In the genomic region with DNA sequence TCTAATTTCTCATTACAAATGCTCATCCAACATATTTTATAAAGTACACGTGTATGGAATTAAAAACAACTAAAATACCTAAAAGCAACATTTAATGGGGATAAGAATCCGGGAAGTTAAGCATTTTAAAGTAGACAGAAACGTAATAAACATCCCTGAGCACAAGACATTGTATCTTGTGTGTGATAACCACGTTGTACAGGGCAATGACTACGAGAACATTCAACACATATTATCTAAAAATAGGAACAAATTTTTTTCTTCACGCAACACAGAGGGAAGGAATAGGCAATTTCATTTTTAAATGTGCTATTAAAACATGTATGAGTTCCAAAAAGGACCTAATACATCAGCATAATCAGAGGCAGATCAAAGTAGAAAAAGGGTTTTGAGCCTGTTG, we compare ENCODE assay signal across 28 cellular contexts. TPM values are rescaled to one million over a fixed set of nuclear protein-coding genes. Genes with fewer than 3 reads are reported as not detected.
DNase-seq lines count a peak whose midpoint lies in the region; ATAC-seq, FAIRE-seq and TF ChIP-seq lines count a peak whose summit lies in the region.
"Had no signal": no experiment of that assay in that cellular context is flagged by ENCODE, and none has a peak within 500 bp of the region (broad histone marks: within the 10 kb centered on the region; RNA-seq: fewer than 3 reads in every experiment).

No MANE protein-coding gene starts in this region.

- H3K27ac ChIP-seq in GM23248 (peak overlapping the region; percentile 35; the same call in 1 of the 2 replicates), astrocyte (ENCODE audit: low read depth, low read length) (no peak overlapping the region), breast epithelium (no peak overlapping the region), caudate nucleus (ENCODE audit: low read depth, low read length) (no peak overlapping the region)
- H3K27ac ChIP-seq: body of pancreas, epithelial cell of prostate, lower lobe of right lung, parathyroid adenoma, SJCRH30, transverse colon had no signal

- 0 out of 2 replicates have a peak, but pooled peaks cover 5% of the 10 kb centered on the region for H3F3A ChIP-seq in GM23248 (ENCODE audit: insufficient read depth)

- in situ Hi-C loops in GM23248 (cut with MboI), result no loop called here

- H3K27ac Mint-ChIP-seq in activated T-cell treated with anti-CD3 and anti-CD28 coated beads, Interleukin-2, amount 50 U/mL, for 72 hours, result peak overlapping the region; percentile 82
- H3K27ac Mint-ChIP-seq in astrocyte (ENCODE audit: unreplicated experiment), result no peak overlapping the region
- H3K27ac Mint-ChIP-seq in natural killer cell treated with Interleukin-12 subunit alpha and Interleukin-12 subunit beta and Interleukin-15 and Interleukin-18, amount 100 ng/mL, for 72 hours, result peak overlapping the region; percentile 66 to 86

- H3K4me1 ChIP-seq in GM23248 (ENCODE audit: insufficient read depth) (peaks cover 20% of the 10 kb centered on the region), astrocyte (ENCODE audit: insufficient read depth, low read length) (no peaks in the 10 kb centered on the region), breast epithelium (no peaks in the 10 kb centered on the region)
- H3K4me1 ChIP-seq: BE2C, parathyroid adenoma, SJCRH30, transverse colon had no signal

- TF ChIP-seq POLR2A in breast epithelium (IDR thresholded peaks at IDR 0.05), result no peak

- ATAC-seq in activated T-cell treated with anti-CD3 and anti-CD28 coated beads, Interleukin-2, amount 50 U/mL, for 72 hours (replicated peaks in 1 of 2), result no peak
- no peak for ATAC-seq in natural killer cell treated with Interleukin-12 subunit alpha and Interleukin-12 subunit beta and Interleukin-15 and Interleukin-18, amount 100 ng/mL, for 72 hours
- no peak for ATAC-seq in HG03469 (IDR thresholded peaks at IDR 0.05; ENCODE audit: unreplicated experiment)
- ATAC-seq: body of pancreas, lower lobe of right lung had no signal

- H3K36me3 Mint-ChIP-seq in activated T-cell treated with anti-CD3 and anti-CD28 coated beads, Interleukin-2, amount 50 U/mL, for 72 hours (ENCODE audit: insufficient read depth in 2 of 2), result peaks cover 0 to 1% of the 10 kb centered on the region in 2 donors
- H3K36me3 Mint-ChIP-seq in astrocyte (ENCODE audit: low read depth, unreplicated experiment), result no peaks in the 10 kb centered on the region
- no peaks in the 10 kb centered on the region for H3K36me3 Mint-ChIP-seq in natural killer cell treated with Interleukin-12 subunit alpha and Interleukin-12 subunit beta and Interleukin-15 and Interleukin-18, amount 100 ng/mL, for 72 hours

- FAIRE-seq in astrocyte (lab: Jason Lieb, UNC), result peak; percentile 87
- FAIRE-seq: HTR-8/SVneo, small intestine, TTC549 had no signal

- no peak for TF ChIP-seq CTCF in astrocyte (IDR thresholded peaks at IDR 0.05; ENCODE audit: insufficient read depth, low read depth, low read length)
- no peak for TF ChIP-seq CTCF in breast epithelium (IDR thresholded peaks at IDR 0.05)

- 19 to 35% methylated on average over 6 of the region's 6 CpGs for WGBS in GM23248 (ENCODE audit: low coverage in 1 of 2, low lambda C conversion rate in 2 of 2, missing lambda C conversion rate in 2 of 2), 2 experiments

- H3K9me3 Mint-ChIP-seq in activated T-cell treated with anti-CD3 and anti-CD28 coated beads, Interleukin-2, amount 50 U/mL, for 72 hours, result no peaks in the 10 kb centered on the region
- no peaks in the 10 kb centered on the region for H3K9me3 Mint-ChIP-seq in astrocyte (ENCODE audit: unreplicated experiment)
- no peaks in the 10 kb centered on the region for H3K9me3 Mint-ChIP-seq in natural killer cell treated with Interleukin-12 subunit alpha and Interleukin-12 subunit beta and Interleukin-15 and Interleukin-18, amount 100 ng/mL, for 72 hours
- H3K9me3 Mint-ChIP-seq: activated T-helper 1 cell treated with anti-CD3 and anti-CD28 coated beads, Interleukin-12 subunit alpha, Interleukin-12 subunit beta, Interleukin-2, Interleukin-4 antibody, amounts not matched to agents 30 ng/mL and 10 ng/mL and 1 ng/mL, durations not matched to agents 14 hours and 24 hours and 36 hours had no signal

- no peaks in the 10 kb centered on the region for H3K36me3 ChIP-seq in GM23248 (ENCODE audit: low read depth)
- no peaks in the 10 kb centered on the region for H3K36me3 ChIP-seq in astrocyte (ENCODE audit: insufficient read depth, low read length)
- no peaks in the 10 kb centered on the region for H3K36me3 ChIP-seq in breast epithelium
- H3K36me3 ChIP-seq: BE2C, lower lobe of right lung, SJCRH30, transverse colon had no signal

- peaks cover 17% of the 10 kb centered on the region for H3K27me3 Mint-ChIP-seq in activated T-cell treated with anti-CD3 and anti-CD28 coated beads, Interleukin-2, amount 50 U/mL, for 72 hours (ENCODE audit: low read depth)
- H3K27me3 Mint-ChIP-seq in astrocyte (ENCODE audit: low read depth, unreplicated experiment), result no peaks in the 10 kb centered on the region
- peaks cover 0 to 2% of the 10 kb centered on the region in 2 donors for H3K27me3 Mint-ChIP-seq in natural killer cell treated with Interleukin-12 subunit alpha and Interleukin-12 subunit beta and Interleukin-15 and Interleukin-18, amount 100 ng/mL, for 72 hours

- no peaks in the 10 kb centered on the region for H4K20me1 ChIP-seq in GM23248 (ENCODE audit: insufficient read depth)
- H4K20me1 ChIP-seq in astrocyte (ENCODE audit: insufficient read depth, low read length), result no peaks in the 10 kb centered on the region

- H3K27me3 ChIP-seq in GM23248 (replicated peaks; ENCODE audit: insufficient read depth) (no peaks in the 10 kb centered on the region), astrocyte (ENCODE audit: insufficient read depth, low read length) (no peaks in the 10 kb centered on the region), breast epithelium (peaks cover 0 to 7% of the 10 kb centered on the region in 2 donors)
- H3K27me3 ChIP-seq: BE2C, body of pancreas, SJCRH30, transverse colon had no signal

- H3K4me3 Mint-ChIP-seq in activated T-cell treated with anti-CD3 and anti-CD28 coated beads, Interleukin-2, amount 50 U/mL, for 72 hours, result peak overlapping the region in 1 of 2 donors; percentile 71
- no peak overlapping the region for H3K4me3 Mint-ChIP-seq in astrocyte (ENCODE audit: unreplicated experiment)
- peak overlapping the region; percentile 50 for H3K4me3 Mint-ChIP-seq in natural killer cell treated with Interleukin-12 subunit alpha and Interleukin-12 subunit beta and Interleukin-15 and Interleukin-18, amount 100 ng/mL, for 72 hours
- H3K4me3 Mint-ChIP-seq: activated T-helper 1 cell treated with anti-CD3 and anti-CD28 coated beads, Interleukin-12 subunit alpha, Interleukin-12 subunit beta, Interleukin-2, Interleukin-4 antibody, amounts not matched to agents 30 ng/mL and 10 ng/mL and 1 ng/mL, durations not matched to agents 14 hours and 24 hours and 36 hours; neural crest cell had no signal

- no peak overlapping the region for H3K4me3 ChIP-seq in GM23248
- no peak overlapping the region for H3K4me3 ChIP-seq in astrocyte (ENCODE audit: insufficient read depth, low read depth, low read length)
- no peak overlapping the region for H3K4me3 ChIP-seq in breast epithelium
- H3K4me3 ChIP-seq: body of pancreas, lower lobe of right lung, mucosa of descending colon, SJCRH30, transverse colon had no signal

- intact Hi-C loops in breast epithelium (cut with DNase I; ENCODE audit: low total_unique reads), result no loop called here

- DNase-seq in activated T-cell treated with anti-CD3 and anti-CD28 coated beads, Interleukin-2, amount 50 U/mL, for 72 hours, result no peak
- no peak for DNase-seq in activated T-cell treated with anti-CD3 and anti-CD28 coated beads, Interleukin-2, amount 50 U/mL, for 1 hour
- DNase-seq in GM23248 (no peak), astrocyte (ENCODE audit: low read depth) (no peak), breast epithelium (ENCODE audit: low spot score in 2 of 2) (no peak), caudate nucleus (lab: John Stamatoyannopoulos, UW) (no peak)
- no peak for DNase-seq in natural killer cell treated with Interleukin-12 subunit alpha and Interleukin-12 subunit beta and Interleukin-15 and Interleukin-18, amount 100 ng/mL, for 72 hours (ENCODE audit: low spot score)
- DNase-seq: BE2C; body of pancreas; COR-L47; DMS79 treated with DMSO at 0.1 percent for 48 hours; glutamatergic neuron; lower lobe of right lung; mucosa of descending colon; NCI-H1436; NCI-H2081 treated with DMSO at 0.1 percent for 48 hours; NCI-H748 treated with DMSO at 0.1 percent for 48 hours; SJCRH30; small intestine; stimulated activated CD4-positive, alpha-beta T cell treated with anti-CD3 and anti-CD28 coated beads, Interleukin-2, amount 100 ng/mL, for 24 hours; transverse colon had no signal

- H3K4me1 Mint-ChIP-seq in activated T-cell treated with anti-CD3 and anti-CD28 coated beads, Interleukin-2, amount 50 U/mL, for 72 hours (ENCODE audit: low read depth), result peaks cover 27% of the 10 kb centered on the region
- H3K4me1 Mint-ChIP-seq in astrocyte (ENCODE audit: low read depth, unreplicated experiment), result peaks cover 5% of the 10 kb centered on the region
- H3K4me1 Mint-ChIP-seq in natural killer cell treated with Interleukin-12 subunit alpha and Interleukin-12 subunit beta and Interleukin-15 and Interleukin-18, amount 100 ng/mL, for 72 hours (ENCODE audit: low read depth in 2 of 2), result peaks cover 8 to 11% of the 10 kb centered on the region in 2 donors
- H3K4me1 Mint-ChIP-seq: neural crest cell had no signal

- no peak overlapping the region for H3K9ac ChIP-seq in GM23248
- H3K9ac ChIP-seq in astrocyte (ENCODE audit: low read length), result no peak overlapping the region
- H3K9ac ChIP-seq: parathyroid adenoma had no signal

- H3K4me2 ChIP-seq in GM23248 (ENCODE audit: unreplicated experiment), result peak overlapping the region; percentile 12
- H3K4me2 ChIP-seq in astrocyte (ENCODE audit: low read length), result no peak overlapping the region

- H2AFZ ChIP-seq in GM23248, result no peak overlapping the region
- H2AFZ ChIP-seq in astrocyte (ENCODE audit: low read depth, low read length), result no peak overlapping the region
- H2AFZ ChIP-seq: parathyroid adenoma had no signal

- H3K9me3 ChIP-seq in GM23248 (ENCODE audit: low read depth), result no peaks in the 10 kb centered on the region
- no peaks in the 10 kb centered on the region for H3K9me3 ChIP-seq in astrocyte (ENCODE audit: insufficient read depth, low read depth, low read length)
- no peaks in the 10 kb centered on the region for H3K9me3 ChIP-seq in breast epithelium
- H3K9me3 ChIP-seq: BE2C, body of pancreas, lower lobe of right lung, mucosa of descending colon, SJCRH30, transverse colon had no signal

- H3K79me2 ChIP-seq in GM23248 (ENCODE audit: insufficient read depth) (peaks cover 94% of the 10 kb centered on the region), astrocyte (ENCODE audit: insufficient read depth, low read length) (peaks cover 3% of the 10 kb centered on the region)
- H3K79me2 ChIP-seq: parathyroid adenoma had no signal

- H3K9me2 ChIP-seq in GM23248 (ENCODE audit: insufficient read depth), result no peaks in the 10 kb centered on the region

RNA-seq across cellular contexts. Expression of a gene that starts 49.5 kb away (rescaled TPM):
- total RNA-seq in activated T-cell treated with anti-CD3 and anti-CD28 coated beads, Interleukin-2, amount 50 U/mL, for 72 hours, result 10 to 100 TPM; 12.8 to 15.9 TPM
- 17.1 and 17.2 TPM in 2 replicates for total RNA-seq in GM23248 (2014; rRNA removed; shearing (Covaris generic))
- 15.3 and 18.3 TPM in 2 replicates for polyA plus RNA-seq in GM23248 (2016; fragmentation: Nextera tagmentation; extraction: Ambion mirVana)
- 14.7 and 16.0 TPM in 2 replicates for total RNA-seq in astrocyte
- 10 to 100 TPM; 10.1 to 13.6 TPM for total RNA-seq in natural killer cell treated with Interleukin-12 subunit alpha and Interleukin-12 subunit beta and Interleukin-15 and Interleukin-18, amount 100 ng/mL, for 72 hours
- 1 to 10 TPM; 4.3 to 8.2 (median 6.6) TPM for total RNA-seq in breast epithelium
